ENCODE assay signal across 8 cellular contexts in the genomic region with DNA sequence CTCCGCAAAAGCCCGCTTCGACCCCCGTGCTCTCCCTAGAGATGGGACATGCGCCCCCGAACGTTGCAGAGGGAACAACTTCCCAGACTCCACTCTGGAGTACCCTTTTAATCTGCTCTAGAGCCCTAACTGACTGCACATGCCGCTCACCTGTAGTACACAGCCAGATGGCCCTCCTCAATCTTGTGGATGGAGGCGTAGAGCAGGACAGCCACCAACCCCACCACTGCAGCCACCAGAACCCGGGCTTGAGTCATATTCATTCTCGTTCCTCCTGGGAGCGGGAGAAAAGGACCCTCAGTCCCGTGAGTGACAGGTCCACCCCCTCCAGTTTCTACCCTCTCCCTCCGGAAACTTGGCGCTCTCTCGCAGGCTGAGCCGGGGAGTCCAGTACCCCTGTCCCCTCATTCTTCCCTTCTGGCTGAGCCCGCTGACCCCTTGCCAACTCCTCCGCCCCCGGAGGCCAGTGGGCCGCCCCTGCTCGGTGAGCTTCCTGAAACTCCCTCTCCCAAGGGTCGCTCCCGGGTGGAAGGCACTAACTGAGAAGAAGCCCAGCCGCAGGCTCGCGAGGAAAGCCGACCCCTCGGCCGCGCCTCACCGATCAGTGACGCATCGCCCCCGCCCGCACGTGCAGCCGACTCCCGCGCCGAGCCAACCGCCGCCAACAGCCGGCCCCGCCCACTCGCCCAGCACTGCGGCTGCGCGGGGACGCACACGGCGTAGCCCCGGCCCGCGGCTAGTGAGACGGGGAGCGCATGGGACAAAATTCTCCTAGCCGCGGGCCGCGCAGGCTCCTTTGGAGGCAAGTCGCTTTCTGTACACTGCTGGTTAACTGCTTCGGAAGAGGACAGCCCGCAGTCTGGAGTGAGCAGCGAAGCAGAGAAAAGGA. TPM values are rescaled to one million over a fixed set of nuclear protein-coding genes. Genes with fewer than 3 reads are reported as not detected.
DNase-seq lines count a peak whose midpoint lies in the region; TF ChIP-seq lines count a peak whose summit lies in the region.

A gene (minus strand): TSS at position 666 of the 889 bp plus-strand sequence. CDS start 403 bp downstream, at position 263.

- no peak within 1 kb of the TSS for H4K91ac ChIP-seq in H9 (ENCODE audit: insufficient read length, low read depth, low read length)

- H3K18ac ChIP-seq in H9 (ENCODE audit: insufficient read length, low read depth, low read length): peak within 1 kb of the TSS; percentile 69

- no peak within 1 kb of the TSS for H3K27ac ChIP-seq in H9 (ENCODE audit: insufficient read length, low read depth, low read length)
- peak within 1 kb of the TSS; percentile 62 for H3K27ac ChIP-seq in MM.1S (ENCODE audit: low read length)
- peak within 1 kb of the TSS; percentile 42 for H3K27ac ChIP-seq in neural progenitor cell
- peak within 1 kb of the TSS; percentile 64 for H3K27ac ChIP-seq in stomach smooth muscle (ENCODE audit: low read length)

- no peak within 1 kb of the TSS for H2BK12ac ChIP-seq in H9 (ENCODE audit: insufficient read length, low read depth, low read length)

- peak within 1 kb of the TSS; percentile 84 for H3K14ac ChIP-seq in H9 (ENCODE audit: insufficient read depth, low read length)

- H3K9me2 ChIP-seq in MM.1S (replicated peaks; ENCODE audit: insufficient read depth, low read length): no peaks in the 10 kb centered on the region

- H3K4me3 Mint-ChIP-seq in H9: peak within 1 kb of the TSS; percentile 96 to 97
- peak within 1 kb of the TSS; percentile 99 for H3K4me3 Mint-ChIP-seq in neural progenitor cell

- H3K4me1 Mint-ChIP-seq in H9: peaks cover 16 to 25% of the 10 kb centered on the region in 2 experiments
- H3K4me1 Mint-ChIP-seq in neural progenitor cell: peaks cover 27% of the 10 kb centered on the region

- no peak for TF ChIP-seq CTCF in H9 (conservative IDR thresholded peaks at IDR 0.05)
- TF ChIP-seq CTCF in MM.1S (IDR thresholded peaks at IDR 0.05; ENCODE audit: low read length): no peak
- no peak for TF ChIP-seq CTCF in foreskin fibroblast (IDR thresholded peaks at IDR 0.05; ENCODE audit: low read depth, low read length)
- TF ChIP-seq CTCF in neural progenitor cell (IDR thresholded peaks at IDR 0.05): peak; percentile 13

- no peak within 1 kb of the TSS for H2BK5ac ChIP-seq in H9 (ENCODE audit: insufficient read length, low read length)

- WGBS in H9 (ENCODE audit: extremely low coverage, insufficient read length, low lambda C conversion rate): no CpG with 5 or more reads among the region's 65 CpGs

- H3K56ac ChIP-seq in H9 (ENCODE audit: insufficient read length, low read depth, low read length): no peak within 1 kb of the TSS

- no peak within 1 kb of the TSS for H4K5ac ChIP-seq in H9 (ENCODE audit: insufficient read length, low read depth, low read length)

- H3K79me2 ChIP-seq in H9 (ENCODE audit: insufficient read depth, low read length) (no peaks in the 10 kb centered on the region), MM.1S (ENCODE audit: low read length) (peaks cover 73% of the 10 kb centered on the region), neural progenitor cell (ENCODE audit: low read depth) (peaks cover 42% of the 10 kb centered on the region)

- no peaks in the 10 kb centered on the region for H4K20me1 ChIP-seq in H9 (ENCODE audit: control insufficient read depth, insufficient read depth, insufficient read length)
- H4K20me1 ChIP-seq in MM.1S (ENCODE audit: insufficient read depth, low read length): no peaks in the 10 kb centered on the region
- H4K20me1 ChIP-seq in neural progenitor cell (ENCODE audit: low read depth): no peaks in the 10 kb centered on the region

- H3K9ac ChIP-seq in H9 (ENCODE audit: extremely low read depth, insufficient read length, low read length) (peak within 1 kb of the TSS; percentile 80), MM.1S (ENCODE audit: low read length) (peak within 1 kb of the TSS; percentile 93), neural progenitor cell (peak within 1 kb of the TSS; percentile 44), stomach smooth muscle (ENCODE audit: low read length in 2 of 2) (peak within 1 kb of the TSS; percentile 89 to 96)

- H3K27me3 Mint-ChIP-seq in H9 (ENCODE audit: low read depth): no peaks in the 10 kb centered on the region
- H3K27me3 Mint-ChIP-seq in neural progenitor cell (ENCODE audit: insufficient read depth, low read depth): peaks cover 4% of the 10 kb centered on the region

- peaks cover 12% of the 10 kb centered on the region for H3K23me2 ChIP-seq in H9 (ENCODE audit: insufficient read length, low read depth, low read length, poor library complexity, severe bottlenecking)

- H3K36me3 ChIP-seq in MM.1S (replicated peaks; ENCODE audit: insufficient read depth, low read length): peaks cover 10% of the 10 kb centered on the region
- peaks cover 13% of the 10 kb centered on the region for H3K36me3 ChIP-seq in neural progenitor cell
- H3K36me3 ChIP-seq in stomach smooth muscle (ENCODE audit: control insufficient read depth in 2 of 2, insufficient read depth in 2 of 2, low read length in 2 of 2): peaks cover 3 to 18% of the 10 kb centered on the region in 2 donors

- H3K4ac ChIP-seq in H9 (ENCODE audit: low read depth, low read length): no peak within 1 kb of the TSS

- H3K27me3 ChIP-seq in H9 (ENCODE audit: insufficient read depth, low read length): no peaks in the 10 kb centered on the region
- no peaks in the 10 kb centered on the region for H3K27me3 ChIP-seq in MM.1S (replicated peaks; ENCODE audit: insufficient read depth, low read length)
- no peaks in the 10 kb centered on the region for H3K27me3 ChIP-seq in neural progenitor cell
- H3K27me3 ChIP-seq in stomach smooth muscle (ENCODE audit: control insufficient read depth in 1 of 2, insufficient read depth in 2 of 2, low read length in 2 of 2): no peaks in the 10 kb centered on the region

- H3K36me3 Mint-ChIP-seq in H9 (ENCODE audit: insufficient read depth in 1 of 3, low read depth in 3 of 3): peaks cover 7 to 47% (median 39%) of the 10 kb centered on the region in 3 experiments
- peaks cover 12% of the 10 kb centered on the region for H3K36me3 Mint-ChIP-seq in neural progenitor cell

- H3K23ac ChIP-seq in H9 (ENCODE audit: insufficient read length, low read depth, low read length): no peak within 1 kb of the TSS

- DNase-seq in ELR (ENCODE audit: low read depth) (peak; percentile 95), H9 (peak; percentile 93), MM.1S (peak; percentile 95), SIG-M5 treated with dmso at 0.1 percent for 504 hours (lab: John Stamatoyannopoulos, UW; ENCODE audit: unreplicated experiment) (peak; percentile 82), activated gamma-delta T cell treated with Interleukin-2 at 50 U/mL for 16 hours (peak; percentile 87), foreskin fibroblast (peak; percentile 92 to 98), neural progenitor cell (ENCODE audit: low spot score) (peak; percentile 98)

- H3K9me3 Mint-ChIP-seq in H9 (0 out of 5 replicates have a peak, but pooled peaks cover 0 to 3% of the 10 kb centered on the region in 2 experiments), neural progenitor cell (no peaks in the 10 kb centered on the region)

- H2AFZ ChIP-seq in H9 (ENCODE audit: low read length) (no peak within 1 kb of the TSS), MM.1S (ENCODE audit: low read length) (peak within 1 kb of the TSS; percentile 94), neural progenitor cell (replicated peaks) (peak within 1 kb of the TSS; percentile 83)

- H3K27ac Mint-ChIP-seq in H9: peak within 1 kb of the TSS; percentile 89 to 99 (median 93)
- H3K27ac Mint-ChIP-seq in neural progenitor cell: peak within 1 kb of the TSS; percentile 98

- peak within 1 kb of the TSS; percentile 83 for H3K4me3 ChIP-seq in MM.1S (ENCODE audit: low read length)
- H3K4me3 ChIP-seq in foreskin fibroblast (ENCODE audit: low read depth in 1 of 2, low read length in 2 of 2): peak within 1 kb of the TSS; percentile 91 to 99
- peak within 1 kb of the TSS; percentile 55 for H3K4me3 ChIP-seq in neural progenitor cell
- peak within 1 kb of the TSS; percentile 96 to 100 for H3K4me3 ChIP-seq in stomach smooth muscle (ENCODE audit: low read length in 2 of 2)

- no peaks in the 10 kb centered on the region for H3K79me1 ChIP-seq in H9 (ENCODE audit: insufficient read depth, low read depth, low read length, poor library complexity, severe bottlenecking)

- no peak within 1 kb of the TSS for H2BK15ac ChIP-seq in H9 (ENCODE audit: low read depth, low read length)

- H2AK5ac ChIP-seq in H9 (ENCODE audit: insufficient read length, low read length): no peak within 1 kb of the TSS

- no peak within 1 kb of the TSS for H2BK120ac ChIP-seq in H9 (ENCODE audit: low read depth, low read length, poor library complexity, severe bottlenecking)

- H3T11ph ChIP-seq in H9 (ENCODE audit: low read length): no peak within 1 kb of the TSS

- peaks cover 9% of the 10 kb centered on the region; the same call in 1 of the 2 replicates for H3F3A ChIP-seq in MM.1S (ENCODE audit: insufficient read depth, low read length)
- peaks cover 16% of the 10 kb centered on the region for H3F3A ChIP-seq in neural progenitor cell (ENCODE audit: low read depth)

- H4K8ac ChIP-seq in H9 (replicated peaks; ENCODE audit: insufficient read length, low read depth, low read length): no peak within 1 kb of the TSS

- H3K4me2 ChIP-seq in H9 (ENCODE audit: insufficient read depth, insufficient read length, low read length): peak within 1 kb of the TSS; percentile 77
- H3K4me2 ChIP-seq in MM.1S (ENCODE audit: low read depth, low read length): peak within 1 kb of the TSS; percentile 81
- H3K4me2 ChIP-seq in neural progenitor cell: peak within 1 kb of the TSS; percentile 84

- H3K9me3 ChIP-seq in H9 (ENCODE audit: control insufficient read depth, low read depth, low read length) (no peaks in the 10 kb centered on the region), MM.1S (replicated peaks; ENCODE audit: insufficient read depth, low read length) (no peaks in the 10 kb centered on the region), neural progenitor cell (ENCODE audit: low read depth) (no peaks in the 10 kb centered on the region), stomach smooth muscle (ENCODE audit: control insufficient read depth in 2 of 2, low read length in 2 of 2) (no peaks in the 10 kb centered on the region)

- H3K4me1 ChIP-seq in H9 (ENCODE audit: insufficient read depth, low read length) (no peaks in the 10 kb centered on the region), MM.1S (ENCODE audit: low read length) (peaks cover 12% of the 10 kb centered on the region), neural progenitor cell (peaks cover 17% of the 10 kb centered on the region), stomach smooth muscle (ENCODE audit: control insufficient read depth, insufficient read depth, low read length) (peaks cover 14% of the 10 kb centered on the region)

- H2BK20ac ChIP-seq in H9 (ENCODE audit: low read depth, low read length, poor library complexity, severe bottlenecking): no peak within 1 kb of the TSS

RNA-seq across cellular contexts. Expression of the gene that starts here (rescaled TPM):
- 33.0 and 33.5 TPM in 2 replicates for total RNA-seq in H9 (2021)
- total RNA-seq in neural progenitor cell (ENCODE audit: low replicate concordance): 31.2 and 35.7 TPM in 2 replicates
